In the genomic region with DNA sequence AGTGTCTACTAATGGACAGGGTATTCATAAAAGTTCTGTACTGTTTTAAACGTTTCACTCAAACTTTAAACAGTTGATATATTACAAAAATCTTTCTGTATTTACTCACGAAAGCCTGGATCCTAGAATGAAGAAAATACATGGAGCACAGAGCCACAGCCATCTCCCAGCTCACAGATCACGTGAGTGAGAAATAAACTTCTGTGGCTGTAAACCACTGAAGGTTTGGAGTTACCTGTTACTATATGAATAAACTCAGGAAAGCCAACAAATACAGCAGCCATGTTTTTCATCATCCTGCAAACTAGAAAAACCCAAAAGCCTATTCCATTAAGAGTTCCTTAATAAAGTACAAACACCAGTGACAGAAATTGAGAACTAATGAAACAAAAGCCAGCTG, we compare ENCODE assay signal across 8 cellular contexts. TPM values are rescaled to one million over a fixed set of nuclear protein-coding genes. Genes with fewer than 3 reads are reported as not detected.
A peak's percentile ranks its signal among the peaks of the same experiment; 100 is the strongest.
DNase-seq lines count a peak whose midpoint lies in the region; ATAC-seq and TF ChIP-seq lines count a peak whose summit lies in the region.

No MANE protein-coding gene starts in this region.

- no peaks in the 10 kb centered on the region for H3K27me3 Mint-ChIP-seq in T-helper 2 cell treated with Interferon-gamma antibody and Interleukin-4, amounts not matched to agents 5 μg/mL and 100 μg/mL, for 36 hours (ENCODE audit: low read depth)

- H3K9ac ChIP-seq in rectal smooth muscle tissue (ENCODE audit: low read length), result peak overlapping the region; percentile 66

- no peak for TF ChIP-seq CTCF in fibroblast of the aortic adventitia (IDR thresholded peaks at IDR 0.05; ENCODE audit: insufficient read depth, low read length)

- H3K4me1 Mint-ChIP-seq in T-helper 2 cell treated with Interferon-gamma antibody and Interleukin-4, amounts not matched to agents 5 μg/mL and 100 μg/mL, for 36 hours (ENCODE audit: low read depth), result peaks cover 33% of the 10 kb centered on the region

- H3K27ac ChIP-seq in rectal smooth muscle tissue (ENCODE audit: low read depth, low read length), result peak overlapping the region; percentile 95

- peaks cover 2% of the 10 kb centered on the region for H3K36me3 ChIP-seq in rectal smooth muscle tissue (ENCODE audit: control insufficient read depth, insufficient read depth, low read length)

- peak overlapping the region; percentile 98 for H3K4me3 ChIP-seq in GM08714 (ENCODE audit: low read length)
- H3K4me3 ChIP-seq in fibroblast of the aortic adventitia (ENCODE audit: low read depth, low read length), result peak overlapping the region; percentile 85
- H3K4me3 ChIP-seq in rectal smooth muscle tissue (ENCODE audit: low read length), result peak overlapping the region; percentile 86

- peak overlapping the region; percentile 96 for H3K27ac Mint-ChIP-seq in T-helper 2 cell treated with Interferon-gamma antibody and Interleukin-4, amounts not matched to agents 5 μg/mL and 100 μg/mL, for 36 hours

- H3K4me1 ChIP-seq in rectal smooth muscle tissue (ENCODE audit: control insufficient read depth, insufficient read depth, low read length), result peaks cover 17% of the 10 kb centered on the region

- H3K4me3 Mint-ChIP-seq in T-helper 2 cell treated with Interferon-gamma antibody and Interleukin-4, amounts not matched to agents 5 μg/mL and 100 μg/mL, for 36 hours, result peak overlapping the region; percentile 98

- peaks cover 20% of the 10 kb centered on the region for H3K36me3 Mint-ChIP-seq in T-helper 2 cell treated with Interferon-gamma antibody and Interleukin-4, amounts not matched to agents 5 μg/mL and 100 μg/mL, for 36 hours (ENCODE audit: low read depth)

- no peaks in the 10 kb centered on the region for H3K27me3 ChIP-seq in rectal smooth muscle tissue (ENCODE audit: control insufficient read depth, insufficient read depth, low read length)

- no peak for ATAC-seq in GM19452 (IDR thresholded peaks at IDR 0.05; ENCODE audit: unreplicated experiment)
- no peak for ATAC-seq in HG02642 (IDR thresholded peaks at IDR 0.05; ENCODE audit: poor library complexity, unreplicated experiment)

- no peaks in the 10 kb centered on the region for H3K9me3 Mint-ChIP-seq in T-helper 2 cell treated with Interferon-gamma antibody and Interleukin-4, amounts not matched to agents 5 μg/mL and 100 μg/mL, for 36 hours

- no peak for DNase-seq in T-helper 2 cell treated with Interferon-gamma antibody and Interleukin-4, amounts not matched to agents 5 μg/mL and 100 μg/mL, for 36 hours (ENCODE audit: low spot score)
- DNase-seq in fibroblast of the aortic adventitia (ENCODE audit: low read depth), result peak; percentile 8
- no peak for DNase-seq in hepatic stellate cell (ENCODE audit: low spot score)
- DNase-seq in Kasumi-1 (lab: John Stamatoyannopoulos, UW), result no peak

RNA-seq across cellular contexts. Expression of gene TDG, which starts 0.9 kb away (rescaled TPM):
- 16.5 and 20.3 TPM in 2 replicates for total RNA-seq in fibroblast of the aortic adventitia (ENCODE audit: low replicate concordance)

RNA-seq across cellular contexts. Expression of gene HSP90B1, which starts 34.6 kb away (rescaled TPM):
- total RNA-seq in fibroblast of the aortic adventitia (ENCODE audit: low replicate concordance), result 438 and 657 TPM in 2 replicates
